Comparison of ENCODE assay signal across 8 cellular contexts in the genomic region with DNA sequence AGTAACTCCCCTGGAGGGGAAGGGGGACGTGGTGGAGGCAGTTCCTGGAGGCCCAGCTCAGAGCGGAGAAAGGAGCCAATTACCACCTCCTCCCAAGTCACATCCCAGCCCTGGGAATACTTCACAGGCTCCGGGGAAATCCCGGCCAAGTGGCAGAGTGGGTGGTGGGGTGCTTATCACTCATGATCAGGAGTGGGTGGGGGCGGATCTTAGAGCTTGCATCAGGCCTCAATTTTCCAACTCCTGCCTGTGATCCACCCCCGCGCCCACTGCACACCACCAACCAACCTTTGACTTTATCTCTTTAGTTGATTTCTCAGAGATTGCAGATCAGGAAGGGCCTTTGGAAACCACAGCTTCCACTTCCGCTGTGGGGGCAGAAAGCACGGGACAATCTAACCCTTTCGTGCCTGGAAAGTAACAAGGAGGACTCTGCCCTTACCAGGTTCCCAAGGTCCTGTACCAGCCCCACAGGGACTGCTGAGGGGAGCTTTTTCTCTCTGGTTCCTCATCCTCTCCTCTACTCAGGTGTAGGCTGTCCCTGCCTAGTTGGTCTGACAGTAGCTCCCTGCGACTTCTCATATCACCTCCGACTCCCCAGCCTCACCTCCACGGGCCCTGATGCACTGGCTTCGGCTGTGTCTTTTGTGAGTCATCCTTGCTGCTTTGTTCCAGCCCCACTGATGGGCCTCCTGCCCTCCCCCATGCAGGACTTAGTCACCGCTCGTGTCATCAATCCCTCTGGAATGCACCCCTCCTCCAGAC. TPM values are rescaled to one million over a fixed set of nuclear protein-coding genes. Genes with fewer than 3 reads are reported as not detected.
DNase-seq lines count a peak whose midpoint lies in the region; ATAC-seq and TF ChIP-seq lines count a peak whose summit lies in the region.

No MANE protein-coding gene starts in this region.

- peak; percentile 86 for DNase-seq in AG08396 (ENCODE audit: low spot score)
- peak; percentile 57 to 83 for DNase-seq in activated CD4-positive, alpha-beta T cell treated with anti-CD3 and anti-CD28 coated beads, Interleukin-2, amount 50 U/mL, for 24 hours (ENCODE audit: low read depth in 1 of 2, low spot score in 1 of 2)
- peak in 7 of 10 donors; percentile 46 to 79 (median 49) for DNase-seq in dorsolateral prefrontal cortex
- DNase-seq in stimulated activated CD8-positive, alpha-beta memory T cell treated with anti-CD3 and anti-CD28 coated beads, Interleukin-2, amount 100 ng/mL, for 1 hour (ENCODE audit: low read depth in 2 of 2): peak; percentile 25 to 54

- H3K9me3 ChIP-seq in KOPT-K1 (ENCODE audit: insufficient read depth, low read length, poor library complexity, severe bottlenecking) (no peaks in the 10 kb centered on the region), mesodermal cell (ENCODE audit: control insufficient read depth, low read length) (no peaks in the 10 kb centered on the region)

- H3K36me3 ChIP-seq in KOPT-K1 (ENCODE audit: insufficient read depth, low read length) (no peaks in the 10 kb centered on the region), mesodermal cell (ENCODE audit: control insufficient read depth, insufficient read depth, low read length) (no peaks in the 10 kb centered on the region)

- H3K27me3 ChIP-seq in dorsolateral prefrontal cortex: no peaks in the 10 kb centered on the region

- TF ChIP-seq CTCF in dorsolateral prefrontal cortex (IDR thresholded peaks at IDR 0.05 in 54 of 56, conservative IDR thresholded peaks at IDR 0.05 in 2 of 56; ENCODE audit: low read depth in 1 of 56, partially characterized antibody in 56 of 56): no peak

- WGBS in mesodermal cell (ENCODE audit: insufficient coverage in 2 of 2), 2 experiments: 6 to 8% methylated on average over 8 to 9 of the region's 16 CpGs

- peak overlapping the region; percentile 5 for H3K27ac ChIP-seq in KOPT-K1 (ENCODE audit: low read depth, low read length, poor library complexity, severe bottlenecking)
- peak overlapping the region in 21 of 59 donors; percentile 6 to 77 (median 46) for H3K27ac ChIP-seq in dorsolateral prefrontal cortex
- peak overlapping the region; percentile 99 for H3K27ac ChIP-seq in mesodermal cell (ENCODE audit: low read depth, low read length, severe bottlenecking)

- H3K4me3 ChIP-seq in dorsolateral prefrontal cortex (no peak overlapping the region), mesodermal cell (ENCODE audit: extremely low read depth, insufficient read depth, low read length, poor library complexity, severe bottlenecking) (peak overlapping the region; percentile 6)

- intact Hi-C loops in dorsolateral prefrontal cortex (cut with DNase I): no loop called here

- H3K4me1 ChIP-seq in mesodermal cell (ENCODE audit: control insufficient read depth, insufficient read depth, low read length, poor library complexity, severe bottlenecking): peaks cover 59% of the 10 kb centered on the region

- ATAC-seq in GM21737 (IDR thresholded peaks at IDR 0.05; ENCODE audit: unreplicated experiment): no peak
- ATAC-seq in GM19023 (IDR thresholded peaks at IDR 0.05; ENCODE audit: unreplicated experiment): no peak

RNA-seq across cellular contexts. Expression of a gene that starts 24.9 kb away (rescaled TPM):
- 10 to 100 TPM in 27 of 120 experiments, 1 to 10 TPM in 93; 2.1 to 35.8 (median 6.7) TPM for total RNA-seq in dorsolateral prefrontal cortex
- 139 TPM for polyA plus RNA-seq in mesodermal cell (2013, experiment 1 of 2)
- 110 TPM for polyA plus RNA-seq in mesodermal cell (2013, experiment 2 of 2)

RNA-seq across cellular contexts. Expression of a gene that starts 26.8 kb away (rescaled TPM):
- total RNA-seq in dorsolateral prefrontal cortex: 100 to 1,000 TPM; 130 to 270 (median 200) TPM
- 145 TPM for polyA plus RNA-seq in mesodermal cell (2013, experiment 1 of 2)
- polyA plus RNA-seq in mesodermal cell (2013, experiment 2 of 2): 130 TPM

RNA-seq across cellular contexts. Expression of a gene that starts 49.1 kb away (rescaled TPM):
- total RNA-seq in dorsolateral prefrontal cortex: 100 to 1,000 TPM; 113 to 326 (median 218) TPM
- 1,638 TPM for polyA plus RNA-seq in mesodermal cell (2013, experiment 1 of 2)
- 1,486 TPM for polyA plus RNA-seq in mesodermal cell (2013, experiment 2 of 2)

RNA-seq across cellular contexts. Expression of a gene that starts 52.2 kb away (rescaled TPM):
- 10 to 100 TPM; 25.7 to 64.4 (median 40.3) TPM for total RNA-seq in dorsolateral prefrontal cortex
- 60.6 TPM for polyA plus RNA-seq in mesodermal cell (2013, experiment 1 of 2)
- polyA plus RNA-seq in mesodermal cell (2013, experiment 2 of 2): 50.2 TPM
